Comparison of ENCODE assay signal across 8 cellular contexts in genomic region chr12:105705765-105706164, GRCh38.
DNase-seq lines count a peak whose midpoint lies in the region; ATAC-seq and TF ChIP-seq lines count a peak whose summit lies in the region.

No MANE protein-coding gene starts in this region.

- no peaks in the 10 kb centered on the region for H3F3A ChIP-seq in PC-3 (ENCODE audit: low read length, unreplicated experiment)

- no peak overlapping the region for H3K4me3 ChIP-seq in PC-3 (ENCODE audit: low read length)

- H3K36me3 Mint-ChIP-seq in HFFc6 (ENCODE audit: low read depth) (no peaks in the 10 kb centered on the region), endothelial cell (ENCODE audit: low read depth, unreplicated experiment) (no peaks in the 10 kb centered on the region), mesothelial cell of epicardium (no peaks in the 10 kb centered on the region)

- no TSS peak for BruUV-seq in PC-3 (replicated peaks; lab: Mats Ljungman, UMichigan)

- no peaks in the 10 kb centered on the region for H3K79me2 ChIP-seq in PC-3 (ENCODE audit: low read length)

- H3K27me3 Mint-ChIP-seq in HFFc6 (ENCODE audit: insufficient read depth), result peaks cover 3% of the 10 kb centered on the region; the same call in 1 of the 2 replicates
- no peaks in the 10 kb centered on the region for H3K27me3 Mint-ChIP-seq in endothelial cell (ENCODE audit: unreplicated experiment)
- H3K27me3 Mint-ChIP-seq in mesothelial cell of epicardium (ENCODE audit: low read depth), result no peaks in the 10 kb centered on the region

- no peaks in the 10 kb centered on the region for H4K20me1 ChIP-seq in PC-3 (ENCODE audit: low read length)

- H3K4me3 Mint-ChIP-seq in HFFc6, result no peak overlapping the region
- no peak overlapping the region for H3K4me3 Mint-ChIP-seq in endothelial cell (ENCODE audit: unreplicated experiment)
- H3K4me3 Mint-ChIP-seq in mesothelial cell of epicardium, result no peak overlapping the region

- H3K36me3 ChIP-seq in PC-3 (ENCODE audit: low read depth, low read length), result no peaks in the 10 kb centered on the region

- intact Hi-C loops in PC-3 (cut with micrococcal nuclease), result loop anchor here (1.0 to 10.0 kb wide), 3 partner anchors 251 to 431 kb away; no protein-coding TSS in a partner anchor

- H2AFZ ChIP-seq in PC-3 (ENCODE audit: low read length), result no peak overlapping the region

- H3K9me3 Mint-ChIP-seq in HFFc6 (no peaks in the 10 kb centered on the region), endothelial cell (ENCODE audit: unreplicated experiment) (no peaks in the 10 kb centered on the region), mesothelial cell of epicardium (peaks cover 1% of the 10 kb centered on the region)

- no peaks in the 10 kb centered on the region for H3K9me2 ChIP-seq in PC-3 (replicated peaks; ENCODE audit: low read length)

- peak; percentile 43 for DNase-seq in COLO829 (ENCODE audit: low spot score)
- peak; percentile 33 for DNase-seq in HFFc6
- peak; percentile 61 for DNase-seq in PC-3
- DNase-seq in endothelial cell (ENCODE audit: low spot score), result peak; percentile 56
- DNase-seq in mesothelial cell of epicardium (ENCODE audit: low spot score in 2 of 2, unreplicated experiment in 2 of 2), result peak; percentile 27 to 66
- DNase-seq in activated gamma-delta T cell treated with Interleukin-2 at 50 U/mL for 16 hours, result no peak
- DNase-seq in NK-92 (lab: John Stamatoyannopoulos, UW; ENCODE audit: unreplicated experiment), result no peak

- no peaks in the 10 kb centered on the region for H3K9me3 ChIP-seq in PC-3 (ENCODE audit: low read length)

- no peak overlapping the region for H3K9ac ChIP-seq in PC-3 (ENCODE audit: low read length)

- no peak overlapping the region for H3K27ac ChIP-seq in PC-3 (ENCODE audit: low read length)

- ATAC-seq in PC-3 (peak; percentile 46), HG02798 (IDR thresholded peaks at IDR 0.05; ENCODE audit: poor library complexity, unreplicated experiment) (no peak)

- peaks cover 22% of the 10 kb centered on the region for H3K4me1 ChIP-seq in PC-3 (ENCODE audit: insufficient read depth, low read length)

- TF ChIP-seq CTCF in HFFc6 (IDR thresholded peaks at IDR 0.05) (peak; percentile 91), PC-3 (conservative IDR thresholded peaks at IDR 0.05; ENCODE audit: low read depth, low read length) (peak; percentile 97), endothelial cell (IDR thresholded peaks at IDR 0.05; ENCODE audit: unreplicated experiment) (peak; percentile 87), mesothelial cell of epicardium (IDR thresholded peaks at IDR 0.05; ENCODE audit: unreplicated experiment) (peak; percentile 62)

- CTCF ChIA-PET in PC-3 (lab: Charles Lee), result no interaction called here

- POLR2A ChIA-PET in PC-3 (lab: Charles Lee; ENCODE audit: unreplicated experiment), result no interaction called here

- H3K4me1 Mint-ChIP-seq in HFFc6 (ENCODE audit: low read depth), result peaks cover 26% of the 10 kb centered on the region
- H3K4me1 Mint-ChIP-seq in endothelial cell (ENCODE audit: unreplicated experiment), result peaks cover 19% of the 10 kb centered on the region
- H3K4me1 Mint-ChIP-seq in mesothelial cell of epicardium, result peaks cover 30% of the 10 kb centered on the region

- H3K4me2 ChIP-seq in PC-3 (ENCODE audit: low read length), result 0 out of 2 replicates have a peak overlapping the region, but pooled peaks have one; percentile 4

- peak overlapping the region; percentile 28 for H3K27ac Mint-ChIP-seq in HFFc6
- no peak overlapping the region for H3K27ac Mint-ChIP-seq in endothelial cell (ENCODE audit: unreplicated experiment)
- peak overlapping the region; percentile 68 for H3K27ac Mint-ChIP-seq in mesothelial cell of epicardium

- H3K27me3 ChIP-seq in PC-3 (ENCODE audit: low read length), result no peaks in the 10 kb centered on the region

Comparison
In these comparisons a context has a peak if more than half of its experiments do, and no peak if none do; other contexts are left out.
1. DNase-seq: peak in COLO829 (single experiment), HFFc6 (single experiment), PC-3 (single experiment), endothelial cell (single experiment) and mesothelial cell of epicardium (2 of 2); none in activated gamma-delta T cell treated with Interleukin-2 at 50 U/mL for 16 hours (single experiment) and NK-92 (single experiment).
2. Peak in every context shown above with its lines, with median percentiles within 50 percentile points of each other: CTCF ChIP-seq.